In the genomic region with DNA sequence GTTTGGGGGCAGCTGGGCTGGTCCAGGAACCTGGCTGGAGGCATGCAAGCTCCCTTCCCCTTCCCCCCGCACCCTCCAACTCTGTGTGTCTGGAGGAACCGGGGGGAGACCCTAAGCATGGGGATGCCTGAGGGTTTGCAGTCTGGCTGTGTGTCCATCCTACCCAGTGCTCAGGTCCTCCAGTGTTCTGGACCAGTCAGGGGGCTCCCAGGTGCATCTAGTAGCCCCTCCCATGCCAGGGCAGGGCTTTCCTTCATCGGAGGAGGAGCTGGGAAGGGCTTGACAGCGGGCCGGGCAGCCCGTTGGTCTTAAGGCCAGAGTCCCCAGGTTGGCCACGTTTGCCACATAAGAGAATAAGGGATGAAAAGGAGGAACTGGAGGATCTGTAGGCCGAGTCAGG, we compare ENCODE assay signal across 31 cellular contexts.
"Had no signal": no experiment of that assay in that cellular context is flagged by ENCODE, and none has a peak within 500 bp of the region (broad histone marks: within the 10 kb centered on the region; RNA-seq: fewer than 3 reads in every experiment).

No MANE protein-coding gene starts in this region.

- H3K9me3 ChIP-seq: ascending aorta, body of pancreas, MG63 had no signal

- H3K4me3 Mint-ChIP-seq: activated CD4-positive, alpha-beta memory T cell treated with anti-CD3 and anti-CD28 coated beads, Interleukin-2, amount 10 ng/mL, durations not matched to agents 7 days and 5 days; activated CD4-positive, alpha-beta T cell treated with anti-CD3 and anti-CD28 coated beads for 36 hours; activated naive CD8-positive, alpha-beta T cell treated with anti-CD3 and anti-CD28 coated beads, Interleukin-2, amount 50 U/mL, for 24 hours; activated T-cell treated with anti-CD3 and anti-CD28 coated beads, Interleukin-2, amount 50 U/mL, for 72 hours; T-cell had no signal

- H3K27ac ChIP-seq: ascending aorta, body of pancreas, SK-N-MC, VCaP had no signal

- H3K4me1 Mint-ChIP-seq: activated CD4-positive, alpha-beta memory T cell treated with anti-CD3 and anti-CD28 coated beads, Interleukin-2, amount 10 ng/mL, durations not matched to agents 7 days and 5 days; activated CD4-positive, alpha-beta T cell treated with anti-CD3 and anti-CD28 coated beads for 36 hours; activated naive CD8-positive, alpha-beta T cell treated with anti-CD3 and anti-CD28 coated beads, Interleukin-2, amount 50 U/mL, for 24 hours; T-cell had no signal

- H3K27me3 ChIP-seq: ascending aorta, body of pancreas, MG63 had no signal

- H3K4me3 ChIP-seq: ascending aorta, body of pancreas, MG63, SK-N-MC had no signal

- DNase-seq: activated CD4-positive, alpha-beta memory T cell treated with anti-CD3 and anti-CD28 coated beads, Interleukin-2, amount 10 ng/mL, durations not matched to agents 7 days and 5 days; activated CD4-positive, alpha-beta T cell treated with anti-CD3 and anti-CD28 coated beads for 36 hours; activated CD4-positive, alpha-beta T cell treated with anti-CD3 and anti-CD28 coated beads, Interleukin-2, amount 50 U/mL, for 1 hour; activated CD8-positive, alpha-beta memory T cell treated with anti-CD3 and anti-CD28 coated beads, Interleukin-2, amount 50 U/mL, for 4 hours; activated naive CD4-positive, alpha-beta T cell; activated naive CD8-positive, alpha-beta T cell treated with anti-CD3 and anti-CD28 coated beads, Interleukin-2, amount 50 U/mL, for 24 hours; activated T-cell treated with anti-CD3 and anti-CD28 coated beads, Interleukin-2, amount 50 U/mL, for 72 hours; amniotic stem cell; body of pancreas; central memory CD4-positive, alpha-beta T cell; MG63; MV-4-11; NCI-H1092 treated with DMSO at 0.1 percent for 48 hours; NCI-H1417 treated with DMSO at 0.1 percent for 48 hours; NCI-H1694; NCI-H2029; NCI-H2107; NCI-H2171 treated with DMSO at 0.1 percent for 48 hours; NCI-H226; NCI-H526; NCI-H774; SIG-M5; T-cell; T-helper 2 cell; T1000 had no signal

- H3K4me1 ChIP-seq: ascending aorta, body of pancreas had no signal

- FAIRE-seq: bronchial epithelial cell, TTC549 had no signal

- H3K9me3 Mint-ChIP-seq: activated CD4-positive, alpha-beta memory T cell treated with anti-CD3 and anti-CD28 coated beads, Interleukin-2, amount 10 ng/mL, durations not matched to agents 7 days and 5 days; activated naive CD8-positive, alpha-beta T cell treated with anti-CD3 and anti-CD28 coated beads, Interleukin-2, amount 50 U/mL, for 24 hours had no signal

- ATAC-seq: activated CD4-positive, alpha-beta T cell treated with anti-CD3 and anti-CD28 coated beads for 36 hours; activated naive CD4-positive, alpha-beta T cell treated with anti-CD3 and anti-CD28 coated beads, Interleukin-2, amount 50 U/mL, for 72 hours; activated T-cell treated with anti-CD3 and anti-CD28 coated beads, Interleukin-2, amount 50 U/mL, for 72 hours; body of pancreas; T-cell had no signal

- H3K27ac Mint-ChIP-seq: activated CD4-positive, alpha-beta memory T cell treated with anti-CD3 and anti-CD28 coated beads, Interleukin-2, amount 10 ng/mL, durations not matched to agents 7 days and 5 days; activated CD4-positive, alpha-beta T cell treated with anti-CD3 and anti-CD28 coated beads for 36 hours; activated naive CD4-positive, alpha-beta T cell treated with anti-CD3 and anti-CD28 coated beads, Interleukin-2, amount 50 U/mL, for 72 hours; activated naive CD8-positive, alpha-beta T cell treated with anti-CD3 and anti-CD28 coated beads, Interleukin-2, amount 50 U/mL, for 24 hours; activated T-cell treated with anti-CD3 and anti-CD28 coated beads, Interleukin-2, amount 50 U/mL, for 72 hours; T-cell had no signal

- H3K36me3 ChIP-seq: ascending aorta, MG63 had no signal
